In genomic region chr11:134737563-134738510, GRCh38 we compare ENCODE assay signal across 29 cellular contexts.
"Had no signal": no experiment of that assay in that cellular context is flagged by ENCODE, and none has a peak within 500 bp of the region (broad histone marks: within the 10 kb centered on the region; RNA-seq: fewer than 3 reads in every experiment).

No MANE protein-coding gene starts in this region.

- H3K9ac ChIP-seq: SK-N-SH had no signal

- H3K27me3 ChIP-seq: brain microvascular endothelial cell, MG63, Peyer's patch, SJSA1 had no signal

- H3K27ac ChIP-seq: brain microvascular endothelial cell, Peyer's patch, SJSA1 had no signal

- DNase-seq: activated CD4-positive, alpha-beta T cell treated with anti-CD3 and anti-CD28 coated beads, Interleukin-2, amount 10 ng/mL, durations not matched to agents 24 days and 14 days; activated CD4-positive, alpha-beta T cell treated with anti-CD3 and anti-CD28 coated beads, Interleukin-2, amount 50 U/mL, for 4 hours; activated CD8-positive, alpha-beta T cell treated with anti-CD3 and anti-CD28 coated beads for 36 hours; activated effector memory CD4-positive, alpha-beta T cell treated with anti-CD3 and anti-CD28 coated beads, Interleukin-2, amount 50 U/mL, for 16 hours; activated naive CD4-positive, alpha-beta T cell; activated naive CD4-positive, alpha-beta T cell treated with anti-CD3 and anti-CD28 coated beads, Interleukin-2, amount 50 U/mL, for 16 hours; activated naive CD8-positive, alpha-beta T cell treated with anti-CD3 and anti-CD28 coated beads for 36 hours; activated T-cell treated with anti-CD3 and anti-CD28 coated beads, Interleukin-2, amount 50 U/mL, for 1 hour; activated T-cell treated with anti-CD3 and anti-CD28 coated beads, Interleukin-2, amount 50 U/mL, for 72 hours; amniotic stem cell; aorta; brain microvascular endothelial cell; Kasumi-1; KG1; MG63; NCI-H1048; NCI-H1105 treated with DMSO at 0.1 percent for 48 hours; NCI-H1436; NCI-H1694 treated with DMSO at 0.1 percent for 48 hours; NCI-H2029; NCI-H345; NCI-H524 treated with DMSO at 0.1 percent for 48 hours; PC-3; RPMI8226; SHP77 treated with DMSO at 0.1 percent for 48 hours; SK-N-SH had no signal

- H3K4me3 ChIP-seq: MG63, Peyer's patch, SJSA1 had no signal

- H3K9me3 ChIP-seq: MG63, Peyer's patch, SJSA1, SK-N-SH had no signal

- H3K9me2 ChIP-seq: SK-N-SH had no signal

- H3K4me2 ChIP-seq: SK-N-SH had no signal

- ATAC-seq: activated CD8-positive, alpha-beta T cell treated with anti-CD3 and anti-CD28 coated beads for 36 hours; activated T-cell treated with anti-CD3 and anti-CD28 coated beads, Interleukin-2, amount 50 U/mL, for 72 hours; activated T-helper 17 cell treated with anti-CD3 and anti-CD28 coated beads, Interleukin-2, amount 50 U/mL, for 72 hours; PC-3 had no signal

- H3K36me3 ChIP-seq: brain microvascular endothelial cell, MG63, Peyer's patch, SJSA1 had no signal
